In the genomic region with DNA sequence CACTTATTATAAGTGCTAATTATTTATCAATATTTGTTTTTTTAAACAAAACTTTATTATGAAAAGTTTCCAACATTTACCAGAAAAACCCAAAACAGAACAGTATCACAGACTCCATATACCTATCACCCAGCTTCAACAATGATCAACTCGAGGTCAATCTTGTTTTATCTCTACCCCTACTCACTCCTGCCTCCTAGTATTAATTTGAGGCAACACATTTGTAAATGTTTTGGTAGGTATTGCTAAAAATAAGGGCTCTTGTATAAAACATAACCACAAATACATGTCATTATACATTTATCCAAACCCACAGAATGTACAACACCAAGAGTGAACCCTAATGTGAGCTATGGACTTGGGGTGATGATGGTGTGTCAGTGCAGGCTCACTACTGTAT, we compare ENCODE assay signal across 21 cellular contexts. TPM values are rescaled to one million over a fixed set of nuclear protein-coding genes. Genes with fewer than 3 reads are reported as not detected.
DNase-seq lines count a peak whose midpoint lies in the region; ATAC-seq, FAIRE-seq and TF ChIP-seq lines count a peak whose summit lies in the region.
"Had no signal": no experiment of that assay in that cellular context is flagged by ENCODE, and none has a peak within 500 bp of the region (broad histone marks: within the 10 kb centered on the region; RNA-seq: fewer than 3 reads in every experiment).

No MANE protein-coding gene starts in this region.

- H3K14ac ChIP-seq in neuronal stem cell (ENCODE audit: low read length), result no peak overlapping the region

- TF ChIP-seq CTCF in HCT116 (IDR thresholded peaks at IDR 0.05 in 2 of 3, conservative IDR thresholded peaks at IDR 0.05 in 1 of 3; ENCODE audit: borderline replicate concordance in 1 of 3, insufficient read depth in 1 of 3, low read depth in 2 of 3, low read length in 2 of 3), result no peak; a peak in 1 of 6 replicates
- TF ChIP-seq CTCF in OCI-LY7 (conservative IDR thresholded peaks at IDR 0.05; ENCODE audit: low read length), result peak; percentile 32; the same call in 1 of the 2 replicates
- no peak for TF ChIP-seq CTCF in GM12878 (IDR thresholded peaks at IDR 0.05 in 2 of 3, conservative IDR thresholded peaks at IDR 0.05 in 1 of 3; ENCODE audit: control insufficient read depth in 2 of 3, extremely low read depth in 1 of 3, insufficient read depth in 1 of 3, low read depth in 3 of 3, low read length in 3 of 3)
- peak; percentile 16 for TF ChIP-seq CTCF in epithelial cell of proximal tubule (conservative IDR thresholded peaks at IDR 0.05; ENCODE audit: low read depth, low read length)

- H3K9me2 ChIP-seq in HCT116 (ENCODE audit: insufficient read depth) (no peaks in the 10 kb centered on the region), OCI-LY7 (ENCODE audit: insufficient read depth, low read length) (no peaks in the 10 kb centered on the region)

- TF ChIP-seq RAD21 in HCT116 (IDR thresholded peaks at IDR 0.05; ENCODE audit: low read depth) (peak; percentile 34; the same call in 1 of the 2 replicates), GM12878 (IDR thresholded peaks at IDR 0.05; ENCODE audit: insufficient read depth, low read depth, low read length) (0 out of 2 replicates have a peak, but pooled peaks have one; percentile 9)

- no peaks in the 10 kb centered on the region for H3K36me3 ChIP-seq in HCT116 (ENCODE audit: control insufficient read depth in 1 of 2, insufficient read depth in 2 of 2, low read length in 2 of 2)
- no peaks in the 10 kb centered on the region for H3K36me3 ChIP-seq in OCI-LY7 (ENCODE audit: insufficient read depth, low read length)
- H3K36me3 ChIP-seq in GM12878 (ENCODE audit: control insufficient read depth in 2 of 2, insufficient read depth in 2 of 2, low read length in 1 of 2), result no peaks in the 10 kb centered on the region
- no peaks in the 10 kb centered on the region for H3K36me3 ChIP-seq in neuronal stem cell (replicated peaks in 1 of 2; ENCODE audit: control insufficient read depth in 2 of 2, insufficient read depth in 2 of 2, low read length in 2 of 2)
- H3K36me3 ChIP-seq: BLaER1 had no signal

- RAD21 ChIA-PET in HCT116 (lab: Charles Lee; ENCODE audit: low non-redundant PET in 1 of 2, low total read pairs in 2 of 2, uncharacterized antibody in 2 of 2, unreplicated experiment in 2 of 2) (no interaction called here), GM12878 (lab: Charles Lee; ENCODE audit: unreplicated experiment) (interaction anchor here (1.1 to 7.2 kb wide), 4 partner anchors 8 to 67 kb away, joined by 4 to 77 read pairs (median 10); a partner anchor contains a TSS)

- no peak overlapping the region for H3K18ac ChIP-seq in neuronal stem cell (ENCODE audit: low read length)

- in situ Hi-C loops in GM12878 (cut with MboI), result loop anchor here (10.0 kb wide), 1 partner anchor 324 kb away; no protein-coding TSS in a partner anchor

- no peak overlapping the region for H3K4me2 ChIP-seq in HCT116 (ENCODE audit: low read length)
- H3K4me2 ChIP-seq in OCI-LY7 (ENCODE audit: low read length), result no peak overlapping the region
- no peak overlapping the region for H3K4me2 ChIP-seq in GM12878 (ENCODE audit: control insufficient read depth, insufficient read depth)
- H3K4me2 ChIP-seq in neuronal stem cell (ENCODE audit: insufficient read depth, low read length, poor library complexity, severe bottlenecking), result no peak overlapping the region
- H3K4me2 ChIP-seq: BLaER1 had no signal

- no peak for TF ChIP-seq EP300 in GM12878 (IDR thresholded peaks at IDR 0.05; ENCODE audit: borderline replicate concordance in 1 of 2, control insufficient read depth in 1 of 2, low read depth in 2 of 2, low read length in 2 of 2)

- no peak overlapping the region for H4K91ac ChIP-seq in neuronal stem cell (ENCODE audit: low read depth, low read length, poor library complexity)

- no peak overlapping the region for H3K27ac ChIP-seq in HCT116 (ENCODE audit: low read depth, low read length)
- H3K27ac ChIP-seq in OCI-LY7 (ENCODE audit: low read depth, low read length, poor library complexity, severe bottlenecking), result no peak overlapping the region
- H3K27ac ChIP-seq in GM12878 (ENCODE audit: control insufficient read depth, insufficient read depth), result no peak overlapping the region
- H3K27ac ChIP-seq in neuronal stem cell (replicated peaks; ENCODE audit: low read length), result no peak overlapping the region
- H3K27ac ChIP-seq: BLaER1, C4-2B, GM23248 had no signal

- no TSS peak for BruUV-seq in HCT116 (replicated peaks; lab: Mats Ljungman, UMichigan)
- no TSS peak for BruUV-seq in OCI-LY7 (replicated peaks; lab: Mats Ljungman, UMichigan)
- BruUV-seq in GM12878 (replicated peaks; lab: Mats Ljungman, UMichigan), result no TSS peak

- no peak for DNase-seq in HCT116 (ENCODE audit: low read depth, low spot score)
- no peak for DNase-seq in OCI-LY7 (ENCODE audit: low spot score)
- DNase-seq in GM12878 (ENCODE audit: low read depth, low spot score), result no peak
- no peak for DNase-seq in epithelial cell of proximal tubule (ENCODE audit: low read depth)
- DNase-seq in neuronal stem cell (ENCODE audit: low spot score), result no peak
- DNase-seq: Caco-2; CD4-positive, CD25-positive, alpha-beta regulatory T cell; CD8-positive, alpha-beta T cell; DMS153; DND-41; GM23248; H7; HCEC 1CT had no signal

- H3K4me3 ChIP-seq in HCT116 (replicated peaks in 1 of 2; ENCODE audit: low read depth in 1 of 2, low read length in 2 of 2) (no peak overlapping the region), OCI-LY7 (ENCODE audit: low read depth, low read length, poor library complexity, severe bottlenecking) (no peak overlapping the region), GM12878 (no peak overlapping the region), epithelial cell of proximal tubule (ENCODE audit: low read depth, low read length) (no peak overlapping the region), neuronal stem cell (ENCODE audit: low read length in 2 of 2) (no peak overlapping the region)
- H3K4me3 ChIP-seq: BLaER1, GM23248 had no signal

- TF ChIP-seq POLR2A in HCT116 (IDR thresholded peaks at IDR 0.05; ENCODE audit: borderline replicate concordance, extremely low read depth, insufficient read depth, insufficient read length) (no peak), GM12878 (IDR thresholded peaks at IDR 0.05; ENCODE audit: low read depth, low read length) (no peak)

- H3K9ac ChIP-seq in HCT116 (ENCODE audit: low read length), result no peak overlapping the region
- H3K9ac ChIP-seq in GM12878 (ENCODE audit: control insufficient read depth, insufficient read depth, low read length), result no peak overlapping the region
- no peak overlapping the region for H3K9ac ChIP-seq in neuronal stem cell (ENCODE audit: low read depth, low read length, poor library complexity)
- H3K9ac ChIP-seq: BLaER1, GM23248 had no signal

- H3K9me3 ChIP-seq in HCT116 (ENCODE audit: control insufficient read depth in 1 of 2, insufficient read depth in 1 of 2, low read depth in 1 of 2, low read length in 2 of 2), result no peaks in the 10 kb centered on the region
- H3K9me3 ChIP-seq in OCI-LY7 (ENCODE audit: low read length), result no peaks in the 10 kb centered on the region
- no peaks in the 10 kb centered on the region for H3K9me3 ChIP-seq in GM12878 (replicated peaks; ENCODE audit: control insufficient read depth, insufficient read depth, low read length)
- no peaks in the 10 kb centered on the region for H3K9me3 ChIP-seq in neuronal stem cell (replicated peaks in 1 of 2; ENCODE audit: control insufficient read depth in 2 of 2, insufficient read depth in 1 of 2, low read depth in 1 of 2, low read length in 2 of 2)
- H3K9me3 ChIP-seq: BLaER1, Caco-2 had no signal

- no peak overlapping the region for H2AK5ac ChIP-seq in neuronal stem cell (ENCODE audit: low read depth, low read length)

- H2BK15ac ChIP-seq in neuronal stem cell (ENCODE audit: low read length), result no peak overlapping the region

- no peak overlapping the region for H2BK12ac ChIP-seq in neuronal stem cell (ENCODE audit: low read length)

- H4K20me1 ChIP-seq in HCT116 (ENCODE audit: insufficient read depth) (no peaks in the 10 kb centered on the region), OCI-LY7 (ENCODE audit: insufficient read depth, low read length) (no peaks in the 10 kb centered on the region), GM12878 (ENCODE audit: control insufficient read depth, insufficient read depth) (no peaks in the 10 kb centered on the region)
- H4K20me1 ChIP-seq: BLaER1 had no signal

- no peak overlapping the region for H2BK120ac ChIP-seq in neuronal stem cell (ENCODE audit: low read depth, low read length)

- no peak overlapping the region for H3K23ac ChIP-seq in neuronal stem cell (ENCODE audit: low read depth, low read length, poor library complexity)

- no peaks in the 10 kb centered on the region for H3K79me2 ChIP-seq in HCT116 (ENCODE audit: insufficient read depth, low read length)
- H3K79me2 ChIP-seq in OCI-LY7 (ENCODE audit: insufficient read depth, low read depth, low read length), result no peaks in the 10 kb centered on the region
- H3K79me2 ChIP-seq in GM12878 (ENCODE audit: control insufficient read depth, insufficient read depth, low read length), result no peaks in the 10 kb centered on the region

- no peak overlapping the region for H3K4ac ChIP-seq in neuronal stem cell (ENCODE audit: low read length)

- CTCF ChIA-PET in HCT116 (lab: Charles Lee), result interaction anchor here (1.0 to 1.6 kb wide), 2 partner anchors 61 to 67 kb away, joined by 3 to 6 read pairs; a partner anchor contains a TSS
- CTCF ChIA-PET in OCI-LY7 (lab: Charles Lee; ENCODE audit: unreplicated experiment), result no interaction called here
- CTCF ChIA-PET in GM12878 (lab: Yijun Ruan, JAX), result interaction anchor here (0.8 to 17.5 kb wide), 6 partner anchors 8 to 228 kb away, joined by 3 to 359 read pairs (median 4); a partner anchor contains a TSS

- POLR2A ChIA-PET in HCT116 (lab: Charles Lee) (no interaction called here), OCI-LY7 (lab: Charles Lee) (no interaction called here), GM12878 (lab: Charles Lee) (interaction anchor here (1.8 kb wide), 1 partner anchor 61 kb away, joined by 5 read pairs; a partner anchor contains a TSS)

- H2BK5ac ChIP-seq in neuronal stem cell (ENCODE audit: low read length), result no peak overlapping the region

- H2AFZ ChIP-seq in HCT116 (ENCODE audit: low read depth, low read length, poor library complexity, severe bottlenecking) (no peak overlapping the region), OCI-LY7 (ENCODE audit: low read length) (no peak overlapping the region), GM12878 (ENCODE audit: control insufficient read depth, low read depth, low read length) (no peak overlapping the region), neuronal stem cell (ENCODE audit: low read length) (no peak overlapping the region)
- H2AFZ ChIP-seq: GM23248 had no signal

- ATAC-seq in HCT116 (no peak), GM12878 (no peak), HG02870 (IDR thresholded peaks at IDR 0.05; ENCODE audit: unreplicated experiment) (no peak), HG02759 (IDR thresholded peaks at IDR 0.05; ENCODE audit: unreplicated experiment) (no peak)
- ATAC-seq: CD8-positive, alpha-beta T cell had no signal

- 0% methylated on average over 1 of the region's 1 CpG for WGBS in GM12878 (ENCODE audit: insufficient coverage, insufficient replicate concordance, low lambda C conversion rate, missing lambda C conversion rate)
- WGBS in neuronal stem cell (ENCODE audit: extremely low coverage in 2 of 2, insufficient read length in 2 of 2, insufficient replicate concordance in 1 of 2), 2 donors, result no CpG with 5 or more reads among the region's 1 CpG

- peaks cover 8 to 14% of the 10 kb centered on the region in 2 experiments; a peak in 3 of 4 replicates for H3K4me1 ChIP-seq in HCT116 (ENCODE audit: control insufficient read depth in 1 of 2, insufficient read depth in 2 of 2, low read length in 2 of 2)
- H3K4me1 ChIP-seq in OCI-LY7 (ENCODE audit: insufficient read depth, low read length, poor library complexity, severe bottlenecking), result peaks cover 32% of the 10 kb centered on the region
- peaks cover 21% of the 10 kb centered on the region for H3K4me1 ChIP-seq in GM12878 (ENCODE audit: control insufficient read depth, insufficient read depth, low read length)
- H3K4me1 ChIP-seq in neuronal stem cell (ENCODE audit: control insufficient read depth in 2 of 2, insufficient read depth in 1 of 2, low read depth in 1 of 2, low read length in 2 of 2), result peaks cover 0 to 10% of the 10 kb centered on the region in 2 donors

- no peaks in the 10 kb centered on the region for H3K79me1 ChIP-seq in neuronal stem cell (ENCODE audit: low read depth, low read length)

- no peak overlapping the region for H4K8ac ChIP-seq in neuronal stem cell (ENCODE audit: low read depth, low read length)

- SMC1A ChIA-PET in GM12878 (lab: Charles Lee; ENCODE audit: uncharacterized antibody, unreplicated experiment), result interaction anchor here (0.6 to 18.0 kb wide), 7 partner anchors 8 to 328 kb away, joined by 3 to 249 read pairs (median 6); a partner anchor contains a TSS

- intact Hi-C loops in HCT116 (cut with micrococcal nuclease), result loop anchor here (5.0 kb wide), 3 partner anchors 241 to 516 kb away; no protein-coding TSS in a partner anchor
- intact Hi-C loops in OCI-LY7 (cut with micrococcal nuclease; ENCODE audit: unreplicated experiment), result loop anchor here (5.0 to 10.0 kb wide), 2 partner anchors 226 to 424 kb away; no protein-coding TSS in a partner anchor
- intact Hi-C loops in GM12878 (cut with micrococcal nuclease; ENCODE audit: unreplicated experiment), result loop anchor here (5.0 to 10.0 kb wide), 2 partner anchors 316 to 514 kb away; no protein-coding TSS in a partner anchor

- FAIRE-seq in GM12878 (lab: Jason Lieb, UNC), result no peak
- FAIRE-seq: A204.1, G401.6, GM19239, H1 had no signal

- H3K27me3 ChIP-seq in HCT116 (ENCODE audit: insufficient read depth, low read length), result no peaks in the 10 kb centered on the region
- H3K27me3 ChIP-seq in GM12878 (replicated peaks in 1 of 2; ENCODE audit: control insufficient read depth in 2 of 2, insufficient read depth in 2 of 2, low read length in 1 of 2), result no peaks in the 10 kb centered on the region
- peaks cover 0 to 41% (median 0%) of the 10 kb centered on the region in 3 experiments for H3K27me3 ChIP-seq in neuronal stem cell (ENCODE audit: control insufficient read depth in 3 of 3, insufficient read depth in 3 of 3, low read depth in 1 of 3, low read length in 3 of 3)
- H3K27me3 ChIP-seq: BLaER1 had no signal

RNA-seq across cellular contexts. Expression of a gene that starts 15.9 kb away (rescaled TPM):
- total RNA-seq in HCT116 (2021; ENCODE audit: unreplicated experiment), result not detected
- 0.04 and 0.16 TPM in 2 replicates for polyA plus RNA-seq in HCT116 (2012)
- total RNA-seq in OCI-LY7 (2014; rRNA removed; shearing (Covaris generic)), result 0.33 and 0.92 TPM in 2 replicates
- total RNA-seq in OCI-LY7 (2022), result 8.1 and 9.9 TPM in 2 replicates
- total RNA-seq in GM12878 (2013; cell fraction: nucleolus; rRNA removed), result 0.65 and 1.0 TPM in 2 replicates
- 0.22 and 0.40 TPM in 2 replicates for total RNA-seq in GM12878 (2014; rRNA removed)
- 0.14 and 0.22 TPM in 2 replicates for total RNA-seq in GM12878 (2014; rRNA removed; fragmentation: Illumina TruSeq; extraction: Trizol)
- 0.16 and 0.26 TPM in 2 replicates for total RNA-seq in GM12878 (2021)
- 0.05 TPM for polyA plus RNA-seq in GM12878 (2011; ENCODE audit: low read depth)
- 0.04 and 0.12 TPM in 2 replicates for polyA plus RNA-seq in GM12878 (2011; rRNA removed)
- polyA plus RNA-seq in GM12878 (2011; cell fraction: cytosol; rRNA removed), result 0.10 and 0.12 TPM in 2 replicates
- 0.31 and 0.37 TPM in 2 replicates for polyA plus RNA-seq in GM12878 (2011; cell fraction: nucleus; rRNA removed)
- polyA plus RNA-seq in GM12878 (2012), result 0.18 and 0.25 TPM in 2 replicates
- 0.03 and 0.13 TPM in 2 replicates for polyA plus RNA-seq in GM12878 (2014; fragmentation: Illumina TruSeq; extraction: Trizol)
- under 1 TPM in 1 of 2 experiments, not detected in 1; 0.09 TPM for polyA plus RNA-seq in GM12878 (2014; fragmentation: Nextera tagmentation; extraction: Ambion mirVana)
- polyA plus RNA-seq in GM12878 (2014; rRNA removed), result 0.15 and 0.34 TPM in 2 replicates
- polyA plus RNA-seq in GM12878 (2016; fragmentation: Nextera tagmentation; extraction: Ambion mirVana), result under 1 TPM; 0.12 to 0.15 TPM
- 0.05 TPM in 1 of 2 replicates, not detected in the other for polyA minus RNA-seq in GM12878 (2011; rRNA and poly(A)+ RNA removed)
- not detected in 2 replicates for polyA minus RNA-seq in GM12878 (2011; cell fraction: cytosol; rRNA and poly(A)+ RNA removed)
- 0.10 TPM in 1 of 2 replicates, not detected in the other for polyA minus RNA-seq in GM12878 (2011; cell fraction: nucleus; rRNA and poly(A)+ RNA removed)
- total RNA-seq in epithelial cell of proximal tubule, result under 0.01 TPM in 1 of 2 replicates, not detected in the other
- polyA plus RNA-seq in neuronal stem cell (2013, experiment 1 of 2), result 1.6 TPM
- polyA plus RNA-seq in neuronal stem cell (2013, experiment 2 of 2), result 1.8 TPM
- total RNA-seq: GM23248 had no signal

Comparison
In these comparisons a context has a peak if more than half of its experiments do, and no peak if none do; other contexts are left out.
1. CTCF ChIP-seq: peak in OCI-LY7 (single experiment) and epithelial cell of proximal tubule (single experiment); none in HCT116 (0 of 3) and GM12878 (0 of 3).